31 cellular contexts compared by ENCODE assay signal in the genomic region with DNA sequence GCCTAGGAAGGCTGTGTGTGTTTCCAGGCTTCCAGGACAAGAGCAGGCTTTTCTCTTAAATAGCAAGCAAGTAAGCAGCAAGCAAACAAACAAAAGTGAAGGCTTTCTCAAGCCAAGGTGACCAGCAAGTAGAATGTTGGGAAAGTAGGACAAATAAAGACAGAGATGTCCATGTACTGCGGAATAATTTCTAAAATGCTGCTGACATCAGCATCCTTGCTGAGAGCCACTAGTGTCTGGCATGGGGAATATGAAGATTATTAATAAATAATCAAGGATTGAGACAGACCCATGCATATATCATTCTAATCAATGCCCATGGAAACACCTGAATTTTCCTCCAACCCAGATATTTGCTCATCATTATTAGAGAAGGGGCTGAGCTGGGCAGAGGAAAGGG.
"Had no signal": no experiment of that assay in that cellular context is flagged by ENCODE, and none has a peak within 500 bp of the region (broad histone marks: within the 10 kb centered on the region; RNA-seq: fewer than 3 reads in every experiment).

No MANE protein-coding gene starts in this region.

- H3K4me3 Mint-ChIP-seq: activated CD4-positive, alpha-beta memory T cell treated with anti-CD3 and anti-CD28 coated beads for 36 hours; activated CD4-positive, alpha-beta T cell treated with anti-CD3 and anti-CD28 coated beads for 36 hours; activated CD4-positive, alpha-beta T cell treated with anti-CD3 and anti-CD28 coated beads, Interleukin-2, amount 10 ng/mL, durations not matched to agents 24 days and 14 days; activated CD8-positive, alpha-beta memory T cell treated with anti-CD3 and anti-CD28 coated beads, Interleukin-2, amount 10 ng/mL, durations not matched to agents 7 days and 5 days; activated CD8-positive, alpha-beta T cell treated with anti-CD3 and anti-CD28 coated beads, Interleukin-2, amount 10 ng/mL, durations not matched to agents 7 days and 5 days; activated naive CD4-positive, alpha-beta T cell treated with anti-CD3 and anti-CD28 coated beads, Interleukin-2, amount 10 ng/mL, durations not matched to agents 7 days and 5 days; activated naive CD8-positive, alpha-beta T cell treated with anti-CD3 and anti-CD28 coated beads, Interleukin-2, amount 10 ng/mL, durations not matched to agents 7 days and 5 days; activated T-helper 1 cell treated with anti-CD3 and anti-CD28 coated beads, Interleukin-12 subunit alpha, Interleukin-12 subunit beta, Interleukin-2, Interleukin-4 antibody, amounts not matched to agents 30 ng/mL and 10 ng/mL and 1 ng/mL, durations not matched to agents 14 hours and 24 hours and 36 hours; brain; endodermal cell had no signal

- H3K27ac Mint-ChIP-seq: activated CD4-positive, alpha-beta memory T cell treated with anti-CD3 and anti-CD28 coated beads for 36 hours; activated CD4-positive, alpha-beta T cell treated with anti-CD3 and anti-CD28 coated beads for 36 hours; activated CD4-positive, alpha-beta T cell treated with anti-CD3 and anti-CD28 coated beads, Interleukin-2, amount 10 ng/mL, durations not matched to agents 24 days and 14 days; activated CD8-positive, alpha-beta memory T cell treated with anti-CD3 and anti-CD28 coated beads, Interleukin-2, amount 10 ng/mL, durations not matched to agents 7 days and 5 days; activated CD8-positive, alpha-beta T cell treated with anti-CD3 and anti-CD28 coated beads, Interleukin-2, amount 10 ng/mL, durations not matched to agents 7 days and 5 days; activated naive CD4-positive, alpha-beta T cell treated with anti-CD3 and anti-CD28 coated beads, Interleukin-2, amount 10 ng/mL, durations not matched to agents 7 days and 5 days; activated naive CD8-positive, alpha-beta T cell treated with anti-CD3 and anti-CD28 coated beads, Interleukin-2, amount 10 ng/mL, durations not matched to agents 7 days and 5 days; activated T-helper 1 cell treated with anti-CD3 and anti-CD28 coated beads, Interleukin-12 subunit alpha, Interleukin-12 subunit beta, Interleukin-2, Interleukin-4 antibody, amounts not matched to agents 30 ng/mL and 10 ng/mL and 1 ng/mL, durations not matched to agents 14 hours and 24 hours and 36 hours; brain; endodermal cell had no signal

- ATAC-seq: activated CD4-positive, alpha-beta T cell treated with anti-CD3 and anti-CD28 coated beads for 36 hours; activated CD8-positive, alpha-beta memory T cell treated with anti-CD3 and anti-CD28 coated beads, Interleukin-2, amount 10 ng/mL, durations not matched to agents 7 days and 5 days; activated CD8-positive, alpha-beta T cell treated with anti-CD3 and anti-CD28 coated beads, Interleukin-2, amount 10 ng/mL, durations not matched to agents 7 days and 5 days; activated naive CD4-positive, alpha-beta T cell treated with anti-CD3 and anti-CD28 coated beads, Interleukin-2, amount 50 U/mL, for 72 hours; esophagus mucosa had no signal

- H3K4me3 ChIP-seq: ascending aorta, breast epithelium, cardiac muscle cell, colonic mucosa, dorsolateral prefrontal cortex had no signal

- H3K27ac ChIP-seq: ascending aorta, breast epithelium, cardiac muscle cell, colonic mucosa, dorsolateral prefrontal cortex had no signal

- H3K27me3 ChIP-seq: ascending aorta, breast epithelium, colonic mucosa had no signal

- H3K9me3 Mint-ChIP-seq: activated CD4-positive, alpha-beta memory T cell treated with anti-CD3 and anti-CD28 coated beads for 36 hours; activated CD4-positive, alpha-beta T cell treated with anti-CD3 and anti-CD28 coated beads, Interleukin-2, amount 10 ng/mL, durations not matched to agents 24 days and 14 days; activated naive CD4-positive, alpha-beta T cell treated with anti-CD3 and anti-CD28 coated beads, Interleukin-2, amount 50 U/mL, for 72 hours; brain had no signal

- DNase-seq: activated CD4-positive, alpha-beta memory T cell treated with anti-CD3 and anti-CD28 coated beads for 36 hours; activated CD4-positive, alpha-beta T cell treated with anti-CD3 and anti-CD28 coated beads for 36 hours; activated CD4-positive, alpha-beta T cell treated with anti-CD3 and anti-CD28 coated beads, Interleukin-2, amount 10 ng/mL, durations not matched to agents 24 days and 14 days; activated CD4-positive, CD25-positive, alpha-beta regulatory T cell; activated CD4-positive, CD25-positive, alpha-beta regulatory T cell treated with anti-CD3 and anti-CD28 coated beads, Interleukin-2, amount 50 U/mL, for 72 hours; activated CD8-positive, alpha-beta memory T cell treated with anti-CD3 and anti-CD28 coated beads, Interleukin-2, amount 10 ng/mL, durations not matched to agents 7 days and 5 days; activated CD8-positive, alpha-beta memory T cell treated with anti-CD3 and anti-CD28 coated beads, Interleukin-2, amount 50 U/mL, for 4 hours; activated CD8-positive, alpha-beta T cell treated with anti-CD3 and anti-CD28 coated beads, Interleukin-2, amount 10 ng/mL, durations not matched to agents 7 days and 5 days; activated gamma-delta T cell; activated naive CD4-positive, alpha-beta T cell; activated naive CD4-positive, alpha-beta T cell treated with anti-CD3 and anti-CD28 coated beads, Interleukin-2, amount 10 ng/mL, durations not matched to agents 7 days and 5 days; activated naive CD8-positive, alpha-beta T cell treated with anti-CD3 and anti-CD28 coated beads, Interleukin-2, amount 10 ng/mL, durations not matched to agents 7 days and 5 days; activated T-cell treated with anti-CD3 and anti-CD28 coated beads, Interleukin-2, amount 50 U/mL, for 1 hour; activated T-cell treated with anti-CD3 and anti-CD28 coated beads, Interleukin-2, amount 50 U/mL, for 48 hours; central memory CD4-positive, alpha-beta T cell; cerebellar nuclear complex; colonic mucosa; dorsolateral prefrontal cortex; effector memory CD4-positive, alpha-beta T cell; endodermal cell; foreskin fibroblast; head of caudate nucleus; T-helper 2 cell had no signal

- H3K36me3 Mint-ChIP-seq: activated CD4-positive, alpha-beta memory T cell treated with anti-CD3 and anti-CD28 coated beads for 36 hours; activated naive CD4-positive, alpha-beta T cell treated with anti-CD3 and anti-CD28 coated beads, Interleukin-2, amount 10 ng/mL, durations not matched to agents 7 days and 5 days; activated naive CD4-positive, alpha-beta T cell treated with anti-CD3 and anti-CD28 coated beads, Interleukin-2, amount 50 U/mL, for 72 hours; activated naive CD8-positive, alpha-beta T cell treated with anti-CD3 and anti-CD28 coated beads, Interleukin-2, amount 10 ng/mL, durations not matched to agents 7 days and 5 days; brain had no signal

- H3K9me3 ChIP-seq: ascending aorta, breast epithelium, colonic mucosa had no signal

- FAIRE-seq: frontal cortex had no signal

- H3K4me1 ChIP-seq: colonic mucosa had no signal

- H3K36me3 ChIP-seq: ascending aorta, breast epithelium, cardiac muscle cell, colonic mucosa had no signal

- H3K4me1 Mint-ChIP-seq: activated CD4-positive, alpha-beta T cell treated with anti-CD3 and anti-CD28 coated beads, Interleukin-2, amount 10 ng/mL, durations not matched to agents 24 days and 14 days; activated CD8-positive, alpha-beta memory T cell treated with anti-CD3 and anti-CD28 coated beads, Interleukin-2, amount 10 ng/mL, durations not matched to agents 7 days and 5 days; activated naive CD4-positive, alpha-beta T cell treated with anti-CD3 and anti-CD28 coated beads, Interleukin-2, amount 10 ng/mL, durations not matched to agents 7 days and 5 days had no signal
